In the genomic region with DNA sequence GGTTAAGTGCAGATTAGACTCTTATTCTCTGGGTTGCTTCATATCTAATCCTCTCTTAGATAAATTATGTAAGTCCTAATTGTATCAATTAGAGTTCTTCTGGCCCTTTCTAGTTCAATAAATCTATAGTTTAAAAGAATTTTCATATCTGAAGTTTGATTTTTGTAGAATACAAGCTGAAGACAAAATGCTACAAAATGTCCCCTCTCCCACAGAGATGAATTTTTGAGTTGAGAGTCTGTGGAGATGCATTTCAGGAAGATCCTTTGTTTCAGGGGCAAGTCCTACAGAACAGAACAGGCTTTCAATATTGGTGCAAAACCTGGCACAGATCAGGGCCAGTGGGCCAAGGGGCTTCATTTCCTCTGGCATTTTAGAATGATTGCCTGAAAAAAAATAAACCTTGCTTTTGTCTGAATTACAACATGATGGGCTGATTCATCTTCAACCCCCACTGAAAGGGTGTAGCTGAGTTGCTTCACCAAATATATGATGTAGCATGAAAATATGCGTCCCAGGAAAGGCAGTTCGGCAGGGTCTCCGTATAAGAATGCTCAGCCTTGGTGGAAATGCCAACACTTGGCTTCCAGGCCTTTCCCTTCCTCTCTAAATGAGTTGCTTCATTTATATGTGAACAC, we compare ENCODE assay signal across 18 cellular contexts. TPM values are rescaled to one million over a fixed set of nuclear protein-coding genes. Genes with fewer than 3 reads are reported as not detected.
DNase-seq lines count a peak whose midpoint lies in the region; ATAC-seq and TF ChIP-seq lines count a peak whose summit lies in the region.
"Had no signal": no experiment of that assay in that cellular context is flagged by ENCODE, and none has a peak within 500 bp of the region (broad histone marks: within the 10 kb centered on the region; RNA-seq: fewer than 3 reads in every experiment).

No MANE protein-coding gene starts in this region.

- CTCF ChIA-PET in MCF 10A (lab: Yijun Ruan, JAX) = no interaction called here

- no peaks in the 10 kb centered on the region for H3K36me3 Mint-ChIP-seq in MCF 10A (ENCODE audit: insufficient read depth, unreplicated experiment)
- H3K36me3 Mint-ChIP-seq in activated naive CD4-positive, alpha-beta T cell treated with anti-CD3 and anti-CD28 coated beads, Interleukin-2, amount 50 U/mL, for 72 hours = peaks cover 6% of the 10 kb centered on the region in 2 donors
- H3K36me3 Mint-ChIP-seq: natural killer cell had no signal

- peaks cover 7% of the 10 kb centered on the region for H3K9me3 Mint-ChIP-seq in MCF 10A (ENCODE audit: unreplicated experiment)
- H3K9me3 Mint-ChIP-seq in activated naive CD4-positive, alpha-beta T cell treated with anti-CD3 and anti-CD28 coated beads, Interleukin-2, amount 50 U/mL, for 72 hours = peaks cover 4 to 5% of the 10 kb centered on the region in 2 donors
- H3K9me3 Mint-ChIP-seq: activated CD4-positive, alpha-beta T cell treated with anti-CD3 and anti-CD28 coated beads, Interleukin-2, amount 10 ng/mL, durations not matched to agents 7 days and 5 days; central memory CD8-positive, alpha-beta T cell; T-helper 1 cell treated with Interleukin-12 subunit alpha and Interleukin-12 subunit beta and Interleukin-4 antibody, amounts not matched to agents 30 μg/mL and 1 μg/mL, for 36 hours had no signal

- TF ChIP-seq CTCF in MCF 10A (IDR thresholded peaks at IDR 0.05; ENCODE audit: unreplicated experiment) (no peak), breast epithelium (IDR thresholded peaks at IDR 0.05) (no peak), foreskin fibroblast (IDR thresholded peaks at IDR 0.05; ENCODE audit: low read depth, low read length) (no peak)

- no peak for ATAC-seq in activated naive CD4-positive, alpha-beta T cell treated with anti-CD3 and anti-CD28 coated beads, Interleukin-2, amount 50 U/mL, for 72 hours
- ATAC-seq in esophagus mucosa (no peak), HG02970 (IDR thresholded peaks at IDR 0.05; ENCODE audit: low FRiP score, unreplicated experiment) (no peak)
- ATAC-seq: gastroesophageal sphincter, natural killer cell had no signal

- H3K4me1 Mint-ChIP-seq in MCF 10A (ENCODE audit: insufficient read depth, unreplicated experiment) = peaks cover 15% of the 10 kb centered on the region
- H3K4me1 Mint-ChIP-seq: activated CD4-positive, alpha-beta T cell treated with anti-CD3 and anti-CD28 coated beads, Interleukin-2, amount 10 ng/mL, durations not matched to agents 7 days and 5 days; central memory CD8-positive, alpha-beta T cell; natural killer cell had no signal

- no peaks in the 10 kb centered on the region for H3K36me3 ChIP-seq in breast epithelium
- H3K36me3 ChIP-seq: gastroesophageal sphincter had no signal

- no peaks in the 10 kb centered on the region for H3K4me1 ChIP-seq in breast epithelium
- H3K4me1 ChIP-seq: gastroesophageal sphincter had no signal

- H3K4me3 ChIP-seq in breast epithelium = no peak overlapping the region
- no peak overlapping the region for H3K4me3 ChIP-seq in foreskin fibroblast (ENCODE audit: low read depth in 1 of 2, low read length in 2 of 2)
- H3K4me3 ChIP-seq: gastroesophageal sphincter had no signal

- TF ChIP-seq POLR2A in breast epithelium (IDR thresholded peaks at IDR 0.05) = no peak

- POLR2A ChIA-PET in MCF 10A (lab: Yijun Ruan, JAX) = interaction anchor here (0.6 to 1.4 kb wide), 3 partner anchors 29 to 58 kb away, joined by 3 to 4 read pairs (median 3); no protein-coding TSS in a partner anchor

- H3K27me3 ChIP-seq in breast epithelium = no peaks in the 10 kb centered on the region
- H3K27me3 ChIP-seq: gastroesophageal sphincter had no signal

- BruUV-seq in MCF 10A (replicated peaks; lab: Mats Ljungman, UMichigan) = no TSS peak

- intact Hi-C loops in MCF 10A (cut with micrococcal nuclease) (loop anchor here (2.0 to 10.0 kb wide), 2 partner anchors 30 to 72 kb away; no protein-coding TSS in a partner anchor), breast epithelium (cut with DNase I; ENCODE audit: low total_unique reads) (no loop called here)

- H3K9me3 ChIP-seq in breast epithelium = no peaks in the 10 kb centered on the region
- H3K9me3 ChIP-seq: gastroesophageal sphincter had no signal

- H3K4me3 Mint-ChIP-seq in MCF 10A (ENCODE audit: unreplicated experiment) = no peak overlapping the region
- H3K4me3 Mint-ChIP-seq: activated CD4-positive, alpha-beta T cell treated with anti-CD3 and anti-CD28 coated beads, Interleukin-2, amount 10 ng/mL, durations not matched to agents 7 days and 5 days; central memory CD8-positive, alpha-beta T cell; natural killer cell; T-helper 1 cell treated with Interleukin-12 subunit alpha and Interleukin-12 subunit beta and Interleukin-4 antibody, amounts not matched to agents 30 μg/mL and 1 μg/mL, for 36 hours had no signal

- no peaks in the 10 kb centered on the region for H3K27me3 Mint-ChIP-seq in MCF 10A (ENCODE audit: insufficient read depth, unreplicated experiment)
- H3K27me3 Mint-ChIP-seq: activated CD4-positive, alpha-beta T cell treated with anti-CD3 and anti-CD28 coated beads, Interleukin-2, amount 10 ng/mL, durations not matched to agents 7 days and 5 days had no signal

- DNase-seq in MCF 10A (ENCODE audit: unreplicated experiment) = peak; percentile 88
- DNase-seq in breast epithelium (ENCODE audit: low spot score in 2 of 2) = no peak
- DNase-seq in amniotic epithelial cell (ENCODE audit: low read depth) = peak; percentile 93
- DNase-seq in foreskin fibroblast = peak; percentile 86 to 93
- no peak for DNase-seq in activated naive CD4-positive, alpha-beta T cell treated with anti-CD3 and anti-CD28 coated beads, Interleukin-2, amount 50 U/mL, for 72 hours (ENCODE audit: low spot score in 2 of 2)
- no peak for DNase-seq in NCI-H2029 treated with DMSO at 0.1 percent for 48 hours (lab: John Stamatoyannopoulos, UW)
- DNase-seq: activated CD4-positive, alpha-beta T cell treated with anti-CD3 and anti-CD28 coated beads, Interleukin-2, amount 10 ng/mL, durations not matched to agents 7 days and 5 days; KBM-7; natural killer cell; NCI-H2081; small intestine had no signal

- peak overlapping the region; percentile 80 for H3K27ac Mint-ChIP-seq in MCF 10A (ENCODE audit: low read depth, unreplicated experiment)
- H3K27ac Mint-ChIP-seq in activated naive CD4-positive, alpha-beta T cell treated with anti-CD3 and anti-CD28 coated beads, Interleukin-2, amount 50 U/mL, for 72 hours = no peak overlapping the region
- H3K27ac Mint-ChIP-seq: activated CD4-positive, alpha-beta T cell treated with anti-CD3 and anti-CD28 coated beads, Interleukin-2, amount 10 ng/mL, durations not matched to agents 7 days and 5 days; activated T-helper 2 cell treated with anti-CD3 and anti-CD28 coated beads, Interferon-gamma antibody, Interleukin-2, Interleukin-4, amounts not matched to agents 10 μg/mL and 5 μg/mL and 100 μg/mL, durations not matched to agents 14 hours and 24 hours and 36 hours; natural killer cell; T-helper 1 cell treated with Interleukin-12 subunit alpha and Interleukin-12 subunit beta and Interleukin-4 antibody, amounts not matched to agents 30 μg/mL and 1 μg/mL, for 36 hours had no signal

- no peak overlapping the region for H3K27ac ChIP-seq in breast epithelium
- H3K27ac ChIP-seq: 22Rv1, gastroesophageal sphincter had no signal

RNA-seq across cellular contexts. Expression of a gene that starts 6.4 kb away (rescaled TPM):
- total RNA-seq in MCF 10A (2022) = 152 and 200 TPM in 2 replicates
- 100 to 1,000 TPM in 2 of 3 donors, 10 to 100 TPM in 1; 97.6 to 157 (median 137) TPM for total RNA-seq in breast epithelium
- total RNA-seq in activated naive CD4-positive, alpha-beta T cell treated with anti-CD3 and anti-CD28 coated beads, Interleukin-2, amount 50 U/mL, for 72 hours = 100 to 1,000 TPM; 228 to 256 TPM
- 69.5 TPM for total RNA-seq in esophagus mucosa

Comparison
In these comparisons a context has a peak if more than half of its experiments do, and no peak if none do; other contexts are left out.
1. DNase-seq: peak in MCF 10A (single experiment), amniotic epithelial cell (single experiment) and foreskin fibroblast (2 of 2); none in breast epithelium (0 of 2), activated naive CD4-positive, alpha-beta T cell treated with anti-CD3 and anti-CD28 coated beads, Interleukin-2, amount 50 U/mL, for 72 hours (0 of 2) and NCI-H2029 treated with DMSO at 0.1 percent for 48 hours (single experiment).